ENCODE assay signal across 21 cellular contexts in the genomic region with DNA sequence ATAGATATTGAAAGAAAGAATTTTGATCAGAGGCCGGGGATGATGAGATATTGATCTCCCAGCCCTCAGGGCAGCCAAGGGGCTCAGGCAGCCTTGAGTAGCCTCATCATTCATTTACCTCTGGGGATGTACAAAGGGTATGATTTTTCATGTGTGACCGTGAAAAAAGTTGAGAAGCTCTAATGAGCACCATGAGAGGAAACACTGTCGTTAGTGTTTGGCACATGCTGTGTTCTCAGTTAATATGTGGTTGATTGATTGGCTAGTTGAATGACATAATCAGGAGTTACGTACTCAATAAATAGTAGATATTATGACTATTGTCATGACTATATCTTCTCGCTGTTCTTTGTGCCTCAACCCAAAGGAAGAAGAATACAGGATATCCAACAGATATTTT.
"Had no signal": no experiment of that assay in that cellular context is flagged by ENCODE, and none has a peak within 500 bp of the region (broad histone marks: within the 10 kb centered on the region; RNA-seq: fewer than 3 reads in every experiment).

No MANE protein-coding gene starts in this region.

- H3K27ac ChIP-seq: colonic mucosa, esophagus muscularis mucosa, hepatocyte, right atrium auricular region, suprapubic skin had no signal

- H3K4me3 ChIP-seq: colonic mucosa, esophagus muscularis mucosa, hepatocyte, right atrium auricular region, suprapubic skin had no signal

- H3K79me2 ChIP-seq: hepatocyte had no signal

- H3K4me2 ChIP-seq: hepatocyte had no signal

- H3K27ac Mint-ChIP-seq: activated CD8-positive, alpha-beta T cell treated with anti-CD3 and anti-CD28 coated beads for 36 hours; activated naive CD4-positive, alpha-beta T cell treated with anti-CD3 and anti-CD28 coated beads, Interleukin-2, amount 50 U/mL, for 72 hours had no signal

- DNase-seq: activated CD4-positive, alpha-beta T cell treated with anti-CD3 and anti-CD28 coated beads for 4 hours; activated CD8-positive, alpha-beta T cell treated with anti-CD3 and anti-CD28 coated beads for 36 hours; activated effector memory CD4-positive, alpha-beta T cell treated with Interleukin-2 at 50 U/mL for 16 hours; activated T-cell treated with anti-CD3 and anti-CD28 coated beads, Interleukin-2, amount 50 U/mL, for 4 hours; amniotic stem cell; caudate nucleus; colonic mucosa; occipital lobe; stimulated activated CD4-positive, alpha-beta T cell treated with anti-CD3 and anti-CD28 coated beads, Interleukin-15, amount 100 ng/mL, for 24 hours; stimulated activated CD4-positive, alpha-beta T cell treated with anti-CD3 and anti-CD28 coated beads, Interleukin-4, amount 100 ng/mL, for 24 hours; stimulated activated naive CD8-positive, alpha-beta T cell treated with anti-CD3 and anti-CD28 coated beads, Interleukin-15, Interleukin-2, amounts not matched to agents 100 U/mL and 50 U/mL, for 24 hours; T-helper 2 cell; trophoblast cell had no signal

- H3K4me3 Mint-ChIP-seq: activated CD8-positive, alpha-beta T cell treated with anti-CD3 and anti-CD28 coated beads for 36 hours; activated T-cell treated with anti-CD3 and anti-CD28 coated beads, Interleukin-2, amount 50 U/mL, for 4 hours; nephron had no signal

- H3K27me3 ChIP-seq: colonic mucosa, esophagus muscularis mucosa, hepatocyte, right atrium auricular region, suprapubic skin had no signal

- H3K4me1 ChIP-seq: colonic mucosa, right atrium auricular region, suprapubic skin had no signal

- H2AFZ ChIP-seq: hepatocyte had no signal

- H3K27me3 Mint-ChIP-seq: activated CD8-positive, alpha-beta T cell treated with anti-CD3 and anti-CD28 coated beads for 36 hours had no signal

- H3K9me3 ChIP-seq: colonic mucosa, esophagus muscularis mucosa, right atrium auricular region, suprapubic skin had no signal

- ATAC-seq: activated CD8-positive, alpha-beta T cell treated with anti-CD3 and anti-CD28 coated beads for 36 hours; activated naive CD4-positive, alpha-beta T cell treated with anti-CD3 and anti-CD28 coated beads, Interleukin-2, amount 50 U/mL, for 72 hours; activated T-cell treated with anti-CD3 and anti-CD28 coated beads, Interleukin-2, amount 50 U/mL, for 4 hours; left lobe of liver; stimulated activated naive CD8-positive, alpha-beta T cell treated with anti-CD3 and anti-CD28 coated beads, Interleukin-15, Interleukin-2, amounts not matched to agents 100 U/mL and 50 U/mL, for 24 hours had no signal

- H3K36me3 ChIP-seq: colonic mucosa, esophagus muscularis mucosa, right atrium auricular region, suprapubic skin had no signal

- FAIRE-seq: keratinocyte had no signal

- H3K9me3 Mint-ChIP-seq: activated CD8-positive, alpha-beta T cell treated with anti-CD3 and anti-CD28 coated beads for 36 hours; activated naive CD4-positive, alpha-beta T cell treated with anti-CD3 and anti-CD28 coated beads, Interleukin-2, amount 50 U/mL, for 72 hours; activated T-cell treated with anti-CD3 and anti-CD28 coated beads, Interleukin-2, amount 50 U/mL, for 4 hours; nephron had no signal
